ENCODE assay signal across 8 cellular contexts in the genomic region with DNA sequence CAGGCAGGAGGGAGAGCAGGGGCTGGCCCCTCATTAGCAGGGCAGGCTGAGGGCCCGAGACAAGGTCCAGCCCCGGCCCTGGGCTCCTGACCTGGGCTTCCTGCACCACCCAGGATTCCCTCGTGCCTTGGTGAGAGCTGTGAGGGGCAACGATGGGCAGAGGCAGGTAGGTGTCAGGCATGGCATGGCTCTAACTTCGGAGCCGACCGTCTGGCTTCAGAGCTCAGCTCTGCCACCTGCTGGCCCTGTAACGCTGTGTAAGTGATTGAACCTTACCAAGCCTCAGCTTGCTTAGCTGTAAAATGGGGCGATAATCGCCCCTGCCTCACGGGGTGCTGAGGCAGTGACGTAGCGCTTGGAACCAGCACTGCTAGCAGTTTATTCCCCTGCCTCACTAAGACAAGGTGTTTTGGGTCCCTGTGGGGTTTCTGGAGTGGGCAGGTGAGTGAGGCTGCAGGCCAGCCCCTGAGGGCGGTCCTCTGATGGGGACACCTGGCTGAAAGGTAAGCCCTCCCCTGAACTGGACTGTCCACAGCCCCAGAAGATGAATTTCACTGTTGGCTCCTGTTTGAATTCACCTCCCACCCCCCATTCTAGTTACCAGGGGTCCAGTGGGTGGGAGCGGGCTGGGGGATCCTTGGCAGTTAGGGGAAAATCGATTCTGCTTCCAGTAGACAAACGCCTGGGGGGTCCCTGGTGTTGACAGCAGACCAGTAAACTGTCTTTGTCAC.
DNase-seq lines count a peak whose midpoint lies in the region; ATAC-seq and TF ChIP-seq lines count a peak whose summit lies in the region.

No MANE protein-coding gene starts in this region.

- ATAC-seq in psoas muscle (peak; percentile 48 to 60 (median 56)), HG03354 (IDR thresholded peaks at IDR 0.05; ENCODE audit: poor library complexity, severe bottlenecking, unreplicated experiment) (no peak), GM21825 (IDR thresholded peaks at IDR 0.05; ENCODE audit: unreplicated experiment) (no peak)

- H3K9me3 ChIP-seq in psoas muscle = no peaks in the 10 kb centered on the region

- H3K27me3 ChIP-seq in GM06990 (replicated peaks; ENCODE audit: control insufficient read depth, insufficient read depth, low read length) (no peaks in the 10 kb centered on the region; the same call in 1 of the 2 replicates), psoas muscle (ENCODE audit: insufficient read depth in 3 of 3, low read length in 2 of 3) (no peaks in the 10 kb centered on the region)

- no peaks in the 10 kb centered on the region for H3K4me1 ChIP-seq in psoas muscle

- intact Hi-C loops in psoas muscle (cut with DNase I) = loop anchor here in 1 of 2 donors (10.0 kb wide), 1 partner anchor 154 kb away; no protein-coding TSS in a partner anchor

- H3K4me3 ChIP-seq in GM06990 (replicated peaks; ENCODE audit: low read depth, low read length) = no peak overlapping the region
- no peak overlapping the region for H3K4me3 ChIP-seq in LNCaP clone FGC (ENCODE audit: low read depth, low read length)
- H3K4me3 ChIP-seq in fibroblast of pulmonary artery (replicated peaks; ENCODE audit: low read depth, low read length) = no peak overlapping the region
- no peak overlapping the region for H3K4me3 ChIP-seq in psoas muscle

- TF ChIP-seq CTCF in GM06990 (IDR thresholded peaks at IDR 0.05; ENCODE audit: insufficient read depth, low read length, poor library complexity, severe bottlenecking) (peak; percentile 67), LNCaP clone FGC (IDR thresholded peaks at IDR 0.05; ENCODE audit: control insufficient read depth, extremely low read depth, insufficient read depth) (peak; percentile 52), fibroblast of pulmonary artery (IDR thresholded peaks at IDR 0.05; ENCODE audit: low read length, missing control alignments) (peak; percentile 44), psoas muscle (IDR thresholded peaks at IDR 0.05) (peak; percentile 43)

- WGBS in psoas muscle, 3 donors = 70 to 75% (median 73%) methylated on average over 17 of the region's 17 CpGs

- DNase-seq in GM06990 (ENCODE audit: extremely low read depth, insufficient read length) (peak; percentile 37), LNCaP clone FGC (ENCODE audit: low read depth) (no peak), fibroblast of pulmonary artery (ENCODE audit: low read depth) (peak; percentile 34), psoas muscle (peak; percentile 36 to 52), NCI-H187 treated with DMSO at 0.1 percent for 48 hours (lab: John Stamatoyannopoulos, UW) (no peak)
- DNase-seq in activated CD8-positive, alpha-beta memory T cell treated with anti-CD3 and anti-CD28 coated beads for 24 hours = peak; percentile 70

- no peak overlapping the region for H3K27ac ChIP-seq in psoas muscle

- no peaks in the 10 kb centered on the region for H3K36me3 ChIP-seq in GM06990 (ENCODE audit: control insufficient read depth, insufficient read depth, low read length)
- H3K36me3 ChIP-seq in psoas muscle (ENCODE audit: insufficient read depth in 1 of 2, low read depth in 1 of 2) = no peaks in the 10 kb centered on the region

Comparison
In these comparisons a context has a peak if more than half of its experiments do, and no peak if none do; other contexts are left out.
1. DNase-seq: peak in GM06990 (single experiment), activated CD8-positive, alpha-beta memory T cell treated with anti-CD3 and anti-CD28 coated beads for 24 hours (single experiment), fibroblast of pulmonary artery (single experiment) and psoas muscle (2 of 2); none in LNCaP clone FGC (single experiment) and NCI-H187 treated with DMSO at 0.1 percent for 48 hours (single experiment).
2. ATAC-seq: peak in psoas muscle (4 of 4); none in HG03354 (single experiment) and GM21825 (single experiment).
3. Peak in every context shown above with its lines, with median percentiles within 50 percentile points of each other: CTCF ChIP-seq.